In genomic region chr14:90820958-90821357, GRCh38 we compare ENCODE assay signal across 8 cellular contexts. TPM values are rescaled to one million over a fixed set of nuclear protein-coding genes. Genes with fewer than 3 reads are reported as not detected.
A peak's percentile ranks its signal among the peaks of the same experiment; 100 is the strongest.
DNase-seq lines count a peak whose midpoint lies in the region; ATAC-seq and TF ChIP-seq lines count a peak whose summit lies in the region.

No MANE protein-coding gene starts in this region.

- H3K36me3 ChIP-seq in RWPE2 (ENCODE audit: low read depth), result no peaks in the 10 kb centered on the region

- WGBS in right cardiac atrium, result 58% methylated on average over 11 of the region's 11 CpGs

- in situ Hi-C loops in G401 (cut with HindIII; ENCODE audit: low sequenced_read_pairs), result no loop called here

- TF ChIP-seq CTCF in RWPE2 (IDR thresholded peaks at IDR 0.05; ENCODE audit: poor library complexity, severe bottlenecking), result no peak

- DNase-seq in G401 (ENCODE audit: low spot score) (peak; percentile 44), RWPE2 (ENCODE audit: low spot score) (no peak), NCI-H82 treated with DMSO at 0.1 percent for 48 hours (lab: John Stamatoyannopoulos, UW; ENCODE audit: unreplicated experiment) (no peak), right cardiac atrium (no peak), Kasumi-1 (lab: John Stamatoyannopoulos, UW) (no peak)
- DNase-seq in activated naive CD4-positive, alpha-beta T cell treated with anti-CD3 and anti-CD28 coated beads, Interleukin-2, amount 50 U/mL, for 16 hours, result peak; percentile 81
- DNase-seq in stimulated activated CD4-positive, alpha-beta T cell treated with anti-CD3 and anti-CD28 coated beads, Interleukin-12 subunit alpha, Interleukin-12 subunit beta, amount 100 ng/mL, for 24 hours (ENCODE audit: low read depth in 2 of 2), result peak; percentile 45 to 66

- H3K4me1 ChIP-seq in RWPE2 (ENCODE audit: insufficient read depth, poor library complexity, severe bottlenecking), result peaks cover 3% of the 10 kb centered on the region
- no peaks in the 10 kb centered on the region for H3K4me1 ChIP-seq in right cardiac atrium (ENCODE audit: control insufficient read depth, insufficient read depth, low read length)

- H3K27ac ChIP-seq in RWPE2 (ENCODE audit: poor library complexity, severe bottlenecking) (no peak overlapping the region), right cardiac atrium (ENCODE audit: low read length) (no peak overlapping the region)

- H3K9me3 ChIP-seq in RWPE2 (ENCODE audit: severe bottlenecking), result peaks cover 2% of the 10 kb centered on the region
- H3K9me3 ChIP-seq in right cardiac atrium (ENCODE audit: control insufficient read depth, low read length), result no peaks in the 10 kb centered on the region

- H3K4me3 ChIP-seq in RWPE2 (ENCODE audit: severe bottlenecking) (no peak overlapping the region), right cardiac atrium (ENCODE audit: low read length) (no peak overlapping the region)

- intact Hi-C loops in right cardiac atrium (cut with DNase I), result no loop called here

- H3K27me3 ChIP-seq in RWPE2 (ENCODE audit: insufficient read depth, poor library complexity, severe bottlenecking) (no peaks in the 10 kb centered on the region), right cardiac atrium (ENCODE audit: control insufficient read depth, insufficient read depth) (no peaks in the 10 kb centered on the region)

- ATAC-seq in HG02588 (IDR thresholded peaks at IDR 0.05; ENCODE audit: unreplicated experiment) (peak; percentile 59), RWPE2 (ENCODE audit: low read depth) (peak; percentile 87), right cardiac atrium (no peak)

RNA-seq across cellular contexts. Expression of gene TTC7B, which starts 4.7 kb away (rescaled TPM):
- 30.3 and 32.5 TPM in 2 replicates for total RNA-seq in G401 (2014; rRNA removed; shearing (Covaris generic))
- total RNA-seq in right cardiac atrium, result 10 to 100 TPM; 80.7 to 88.7 (median 85.5) TPM
- 38.1 TPM for polyA plus RNA-seq in right cardiac atrium

Comparison
In these comparisons a context has a peak if more than half of its experiments do, and no peak if none do; other contexts are left out.
1. DNase-seq: peak in G401 (single experiment), activated naive CD4-positive, alpha-beta T cell treated with anti-CD3 and anti-CD28 coated beads, Interleukin-2, amount 50 U/mL, for 16 hours (single experiment) and stimulated activated CD4-positive, alpha-beta T cell treated with anti-CD3 and anti-CD28 coated beads, Interleukin-12 subunit alpha, Interleukin-12 subunit beta, amount 100 ng/mL, for 24 hours (2 of 2); none in RWPE2 (single experiment), NCI-H82 treated with DMSO at 0.1 percent for 48 hours (single experiment), right cardiac atrium (0 of 3) and Kasumi-1 (0 of 2).
2. ATAC-seq: peak in HG02588 (single experiment) and RWPE2 (single experiment); none in right cardiac atrium (0 of 2).